In the genomic region with DNA sequence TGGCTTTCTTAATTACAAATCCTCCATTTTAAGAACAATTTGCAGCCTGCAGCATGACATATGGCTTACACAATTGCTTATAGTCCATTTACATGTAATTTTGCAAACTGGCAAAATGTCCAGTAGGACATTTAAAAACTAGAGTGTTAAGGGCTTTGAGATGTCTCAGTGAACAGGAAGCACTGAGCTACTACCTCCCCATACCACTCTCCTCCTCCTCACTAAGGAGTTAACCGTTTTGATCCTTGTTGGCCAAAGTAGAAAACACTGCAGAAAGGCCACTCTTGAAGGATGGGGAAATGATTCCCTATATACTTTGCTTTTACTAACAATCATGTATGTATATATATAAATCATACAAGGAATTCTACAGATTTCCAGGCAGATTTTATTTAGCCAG, we compare ENCODE assay signal across 1 cellular context.
TF ChIP-seq lines count a peak whose summit lies in the region.

No MANE protein-coding gene starts in this region.

TF ChIP-seq in SK-N-SH treated with all-trans-retinoic acid at 6 μM for 48 hours, 23 proteins besides CTCF, POLR2A, EP300 and RAD21 (continued from another document):
- TF ChIP-seq, protein P1, sequence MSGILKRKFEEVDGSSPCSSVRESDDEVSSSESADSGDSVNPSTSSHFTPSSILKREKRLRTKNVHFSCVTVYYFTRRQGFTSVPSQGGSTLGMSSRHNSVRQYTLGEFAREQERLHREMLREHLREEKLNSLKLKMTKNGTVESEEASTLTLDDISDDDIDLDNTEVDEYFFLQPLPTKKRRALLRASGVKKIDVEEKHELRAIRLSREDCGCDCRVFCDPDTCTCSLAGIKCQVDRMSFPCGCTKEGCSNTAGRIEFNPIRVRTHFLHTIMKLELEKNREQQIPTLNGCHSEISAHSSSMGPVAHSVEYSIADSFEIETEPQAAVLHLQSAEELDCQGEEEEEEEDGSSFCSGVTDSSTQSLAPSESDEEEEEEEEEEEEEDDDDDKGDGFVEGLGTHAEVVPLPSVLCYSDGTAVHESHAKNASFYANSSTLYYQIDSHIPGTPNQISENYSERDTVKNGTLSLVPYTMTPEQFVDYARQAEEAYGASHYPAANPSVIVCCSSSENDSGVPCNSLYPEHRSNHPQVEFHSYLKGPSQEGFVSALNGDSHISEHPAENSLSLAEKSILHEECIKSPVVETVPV (CRISPR knock-in tag; IDR thresholded peaks at IDR 0.05) = no peak
- TF ChIP-seq GLIS3 (CRISPR knock-in tag; IDR thresholded peaks at IDR 0.05) (no peak), ARNTL (CRISPR knock-in tag; IDR thresholded peaks at IDR 0.05; ENCODE audit: borderline replicate concordance, low read depth) (no peak), ZNF8 (CRISPR knock-in tag; IDR thresholded peaks at IDR 0.05) (no peak), ZC3H10 (CRISPR knock-in tag; IDR thresholded peaks at IDR 0.05) (no peak), ISL1 (CRISPR knock-in tag; IDR thresholded peaks at IDR 0.05) (no peak), ZFP30 (CRISPR knock-in tag; IDR thresholded peaks at IDR 0.05) (no peak), CSDC2 (CRISPR knock-in tag; IDR thresholded peaks at IDR 0.05) (no peak), ZNF565 (CRISPR knock-in tag; conservative IDR thresholded peaks at IDR 0.05; ENCODE audit: low read depth) (no peak)
- TF ChIP-seq, protein P2, sequence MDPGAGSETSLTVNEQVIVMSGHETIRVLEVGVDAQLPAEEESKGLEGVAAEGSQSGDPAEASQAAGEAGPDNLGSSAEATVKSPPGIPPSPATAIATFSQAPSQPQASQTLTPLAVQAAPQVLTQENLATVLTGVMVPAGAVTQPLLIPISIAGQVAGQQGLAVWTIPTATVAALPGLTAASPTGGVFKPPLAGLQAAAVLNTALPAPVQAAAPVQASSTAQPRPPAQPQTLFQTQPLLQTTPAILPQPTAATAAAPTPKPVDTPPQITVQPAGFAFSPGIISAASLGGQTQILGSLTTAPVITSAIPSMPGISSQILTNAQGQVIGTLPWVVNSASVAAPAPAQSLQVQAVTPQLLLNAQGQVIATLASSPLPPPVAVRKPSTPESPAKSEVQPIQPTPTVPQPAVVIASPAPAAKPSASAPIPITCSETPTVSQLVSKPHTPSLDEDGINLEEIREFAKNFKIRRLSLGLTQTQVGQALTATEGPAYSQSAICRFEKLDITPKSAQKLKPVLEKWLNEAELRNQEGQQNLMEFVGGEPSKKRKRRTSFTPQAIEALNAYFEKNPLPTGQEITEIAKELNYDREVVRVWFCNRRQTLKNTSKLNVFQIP (CRISPR knock-in tag; IDR thresholded peaks at IDR 0.05; ENCODE audit: borderline replicate concordance, low read depth) = no peak
- TF ChIP-seq, protein P3, sequence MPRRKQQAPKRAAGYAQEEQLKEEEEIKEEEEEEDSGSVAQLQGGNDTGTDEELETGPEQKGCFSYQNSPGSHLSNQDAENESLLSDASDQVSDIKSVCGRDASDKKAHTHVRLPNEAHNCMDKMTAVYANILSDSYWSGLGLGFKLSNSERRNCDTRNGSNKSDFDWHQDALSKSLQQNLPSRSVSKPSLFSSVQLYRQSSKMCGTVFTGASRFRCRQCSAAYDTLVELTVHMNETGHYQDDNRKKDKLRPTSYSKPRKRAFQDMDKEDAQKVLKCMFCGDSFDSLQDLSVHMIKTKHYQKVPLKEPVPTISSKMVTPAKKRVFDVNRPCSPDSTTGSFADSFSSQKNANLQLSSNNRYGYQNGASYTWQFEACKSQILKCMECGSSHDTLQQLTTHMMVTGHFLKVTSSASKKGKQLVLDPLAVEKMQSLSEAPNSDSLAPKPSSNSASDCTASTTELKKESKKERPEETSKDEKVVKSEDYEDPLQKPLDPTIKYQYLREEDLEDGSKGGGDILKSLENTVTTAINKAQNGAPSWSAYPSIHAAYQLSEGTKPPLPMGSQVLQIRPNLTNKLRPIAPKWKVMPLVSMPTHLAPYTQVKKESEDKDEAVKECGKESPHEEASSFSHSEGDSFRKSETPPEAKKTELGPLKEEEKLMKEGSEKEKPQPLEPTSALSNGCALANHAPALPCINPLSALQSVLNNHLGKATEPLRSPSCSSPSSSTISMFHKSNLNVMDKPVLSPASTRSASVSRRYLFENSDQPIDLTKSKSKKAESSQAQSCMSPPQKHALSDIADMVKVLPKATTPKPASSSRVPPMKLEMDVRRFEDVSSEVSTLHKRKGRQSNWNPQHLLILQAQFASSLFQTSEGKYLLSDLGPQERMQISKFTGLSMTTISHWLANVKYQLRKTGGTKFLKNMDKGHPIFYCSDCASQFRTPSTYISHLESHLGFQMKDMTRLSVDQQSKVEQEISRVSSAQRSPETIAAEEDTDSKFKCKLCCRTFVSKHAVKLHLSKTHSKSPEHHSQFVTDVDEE (CRISPR knock-in tag; IDR thresholded peaks at IDR 0.05) = no peak
